Comparison of ENCODE assay signal across 26 cellular contexts in the genomic region with DNA sequence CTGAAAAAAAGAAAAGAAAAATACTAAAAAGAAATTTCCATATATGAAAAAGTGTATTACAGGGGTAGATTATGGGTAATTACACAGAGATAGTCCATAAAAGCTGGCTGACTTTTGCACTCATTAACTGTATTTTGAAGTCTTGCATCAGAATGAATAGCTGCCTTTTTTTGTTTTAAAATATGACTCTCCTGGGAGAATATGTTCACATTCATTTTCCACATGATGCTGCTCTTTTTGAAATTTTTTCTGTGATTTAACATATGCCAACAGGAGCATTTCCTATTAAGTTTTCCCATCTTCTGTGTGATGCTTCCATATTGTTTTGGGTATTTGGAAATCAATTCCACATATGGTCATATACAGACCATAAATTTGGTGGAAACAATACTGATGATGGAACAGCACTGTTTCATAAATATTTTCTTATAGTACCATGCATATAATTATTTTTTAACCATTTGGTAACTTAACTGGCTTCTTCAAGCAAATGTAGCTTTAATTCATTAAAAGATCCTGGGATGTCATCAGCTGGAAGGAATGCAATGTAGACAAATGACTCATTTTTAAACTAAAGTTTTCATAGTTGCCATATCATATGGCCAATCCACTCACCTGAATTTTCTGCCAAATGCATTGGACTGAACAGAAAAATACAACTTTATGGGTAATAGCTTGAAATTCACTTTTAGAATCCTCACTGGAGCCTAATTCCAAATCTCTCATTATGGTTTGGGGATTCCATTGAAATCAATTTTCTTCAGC.
"Had no signal": no experiment of that assay in that cellular context is flagged by ENCODE, and none has a peak within 500 bp of the region (broad histone marks: within the 10 kb centered on the region; RNA-seq: fewer than 3 reads in every experiment).

No MANE protein-coding gene starts in this region.

- H3K36me3 ChIP-seq: ascending aorta, brain microvascular endothelial cell, lower lobe of right lung, pancreas, right atrium auricular region, transverse colon, uterus had no signal

- H3K4me3 Mint-ChIP-seq: activated CD4-positive, alpha-beta memory T cell treated with anti-CD3 and anti-CD28 coated beads, Interleukin-2, amount 10 ng/mL, durations not matched to agents 7 days and 5 days; activated CD4-positive, alpha-beta T cell treated with anti-CD3 and anti-CD28 coated beads, Interleukin-2, amount 10 ng/mL, durations not matched to agents 24 days and 14 days; activated naive CD4-positive, alpha-beta T cell treated with anti-CD3 and anti-CD28 coated beads, Interleukin-2, amount 50 U/mL, for 24 hours; activated T-helper 1 cell treated with anti-CD3 and anti-CD28 coated beads, Interleukin-12 subunit alpha, Interleukin-12 subunit beta, Interleukin-2, Interleukin-4 antibody, amounts not matched to agents 30 ng/mL and 10 ng/mL and 1 ng/mL, durations not matched to agents 14 hours and 24 hours and 36 hours; central memory CD8-positive, alpha-beta T cell; nephron progenitor cell; stimulated activated naive CD8-positive, alpha-beta T cell treated with anti-CD3 and anti-CD28 coated beads, Interleukin-15, amount 100 ng/mL, for 72 hours; T-helper 2 cell treated with Interferon-gamma antibody and Interleukin-4, amounts not matched to agents 5 μg/mL and 100 μg/mL, for 36 hours had no signal

- H3K27me3 Mint-ChIP-seq: activated CD4-positive, alpha-beta memory T cell treated with anti-CD3 and anti-CD28 coated beads, Interleukin-2, amount 10 ng/mL, durations not matched to agents 7 days and 5 days; activated CD4-positive, alpha-beta T cell treated with anti-CD3 and anti-CD28 coated beads, Interleukin-2, amount 10 ng/mL, durations not matched to agents 24 days and 14 days; activated naive CD4-positive, alpha-beta T cell treated with anti-CD3 and anti-CD28 coated beads, Interleukin-2, amount 50 U/mL, for 24 hours; central memory CD8-positive, alpha-beta T cell; stimulated activated naive CD8-positive, alpha-beta T cell treated with anti-CD3 and anti-CD28 coated beads, Interleukin-15, amount 100 ng/mL, for 72 hours had no signal

- H3K36me3 Mint-ChIP-seq: activated naive CD4-positive, alpha-beta T cell treated with anti-CD3 and anti-CD28 coated beads, Interleukin-2, amount 50 U/mL, for 24 hours had no signal

- H3K4me3 ChIP-seq: ascending aorta, coronary artery, lower lobe of right lung, mucosa of descending colon, pancreas, psoas muscle, right atrium auricular region, transverse colon, uterus had no signal

- H3K27ac ChIP-seq: ascending aorta, brain microvascular endothelial cell, coronary artery, lower lobe of right lung, pancreas, psoas muscle, right atrium auricular region, transverse colon, uterus, VCaP had no signal

- H3K4me1 ChIP-seq: ascending aorta, lower lobe of right lung, pancreas, psoas muscle, right atrium auricular region, transverse colon, uterus had no signal

- H3K27ac Mint-ChIP-seq: activated CD4-positive, alpha-beta memory T cell treated with anti-CD3 and anti-CD28 coated beads, Interleukin-2, amount 10 ng/mL, durations not matched to agents 7 days and 5 days; activated CD4-positive, alpha-beta T cell treated with anti-CD3 and anti-CD28 coated beads, Interleukin-2, amount 10 ng/mL, durations not matched to agents 24 days and 14 days; activated naive CD4-positive, alpha-beta T cell treated with anti-CD3 and anti-CD28 coated beads, Interleukin-2, amount 50 U/mL, for 24 hours; activated T-helper 1 cell treated with anti-CD3 and anti-CD28 coated beads, Interleukin-12 subunit alpha, Interleukin-12 subunit beta, Interleukin-2, Interleukin-4 antibody, amounts not matched to agents 30 ng/mL and 10 ng/mL and 1 ng/mL, durations not matched to agents 14 hours and 24 hours and 36 hours; nephron progenitor cell; stimulated activated naive CD8-positive, alpha-beta T cell treated with anti-CD3 and anti-CD28 coated beads, Interleukin-15, amount 100 ng/mL, for 72 hours; T-helper 2 cell treated with Interferon-gamma antibody and Interleukin-4, amounts not matched to agents 5 μg/mL and 100 μg/mL, for 36 hours had no signal

- ATAC-seq: activated CD4-positive, CD25-positive, alpha-beta regulatory T cell treated with anti-CD3 and anti-CD28 coated beads, Interleukin-2, amount 50 U/mL, for 24 hours; esophagus mucosa; left lobe of liver; lower lobe of right lung; mucosa of descending colon; pancreas; psoas muscle; stimulated activated naive CD8-positive, alpha-beta T cell treated with anti-CD3 and anti-CD28 coated beads, Interleukin-15, amount 100 ng/mL, for 72 hours had no signal

- H3K4me1 Mint-ChIP-seq: activated CD4-positive, alpha-beta memory T cell treated with anti-CD3 and anti-CD28 coated beads, Interleukin-2, amount 10 ng/mL, durations not matched to agents 7 days and 5 days; activated CD4-positive, alpha-beta T cell treated with anti-CD3 and anti-CD28 coated beads, Interleukin-2, amount 10 ng/mL, durations not matched to agents 24 days and 14 days; activated naive CD4-positive, alpha-beta T cell treated with anti-CD3 and anti-CD28 coated beads, Interleukin-2, amount 50 U/mL, for 24 hours; central memory CD8-positive, alpha-beta T cell; nephron progenitor cell; stimulated activated naive CD8-positive, alpha-beta T cell treated with anti-CD3 and anti-CD28 coated beads, Interleukin-15, amount 100 ng/mL, for 72 hours had no signal

- DNase-seq: activated CD4-positive, alpha-beta memory T cell treated with anti-CD3 and anti-CD28 coated beads, Interleukin-2, amount 10 ng/mL, durations not matched to agents 7 days and 5 days; activated CD4-positive, alpha-beta T cell treated with anti-CD3 and anti-CD28 coated beads, Interleukin-2, amount 10 ng/mL, durations not matched to agents 24 days and 14 days; activated gamma-delta T cell; brain microvascular endothelial cell; foreskin fibroblast; lower lobe of right lung; mesendoderm; mucosa of descending colon; nephron progenitor cell; pancreas; psoas muscle; stimulated activated CD4-positive, alpha-beta T cell treated with anti-CD3 and anti-CD28 coated beads, Interleukin-12 subunit alpha, Interleukin-12 subunit beta, amount 100 ng/mL, for 4 hours; stimulated activated naive CD8-positive, alpha-beta T cell treated with anti-CD3 and anti-CD28 coated beads, Interleukin-15, amount 100 ng/mL, for 72 hours; transverse colon; uterus had no signal

- H3K9me3 ChIP-seq: pancreas, psoas muscle, transverse colon had no signal

- H3K27me3 ChIP-seq: ascending aorta, brain microvascular endothelial cell, pancreas, right atrium auricular region, transverse colon, uterus had no signal
